In the genomic region with DNA sequence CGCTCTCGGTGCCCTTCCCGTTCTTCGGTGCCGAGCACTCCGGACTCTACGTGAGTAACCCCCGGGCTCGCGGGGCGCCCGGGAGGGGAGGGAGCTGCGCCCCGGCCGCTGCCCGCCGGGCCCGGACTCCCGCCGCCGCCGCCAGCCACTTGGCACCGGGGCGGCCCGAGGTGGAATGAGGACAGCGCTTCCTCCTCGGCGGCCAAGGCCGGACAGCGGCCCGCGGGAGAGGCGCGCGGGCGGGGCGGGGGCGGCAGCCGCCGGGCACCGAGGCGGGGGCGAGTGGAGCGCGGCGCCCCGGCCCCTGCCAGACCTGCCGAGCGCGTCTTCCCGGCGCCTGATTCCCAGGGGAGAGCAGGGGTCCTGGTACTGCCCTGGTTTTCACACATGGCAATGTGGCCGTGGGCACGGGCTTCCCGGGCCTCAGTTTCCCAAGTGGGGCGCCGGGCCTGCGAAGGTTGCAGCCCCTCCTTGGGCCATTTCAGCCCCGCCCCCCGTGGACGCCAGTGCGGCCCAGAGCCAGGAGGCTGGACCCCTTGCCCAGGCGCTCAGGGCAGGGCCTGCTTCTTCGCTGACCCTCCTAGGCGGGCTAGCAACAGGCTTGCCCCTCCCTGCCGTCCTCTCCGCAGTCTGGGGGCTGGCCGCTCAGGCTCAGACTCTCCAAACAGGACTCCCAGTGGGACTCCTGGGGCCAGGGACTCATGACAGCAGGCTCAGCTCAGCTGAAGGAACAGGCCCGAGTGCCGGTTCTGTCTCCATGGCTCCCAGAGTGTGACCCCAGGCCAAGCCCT, we compare ENCODE assay signal across 8 cellular contexts. TPM values are rescaled to one million over a fixed set of nuclear protein-coding genes. Genes with fewer than 3 reads are reported as not detected.
DNase-seq lines count a peak whose midpoint lies in the region; ATAC-seq lines count a peak whose summit lies in the region.

No MANE protein-coding gene starts in this region.

- peaks cover 2% of the 10 kb centered on the region for H3K9me3 ChIP-seq in aorta (ENCODE audit: control insufficient read depth, low read length)

- H3K27ac Mint-ChIP-seq in activated naive CD4-positive, alpha-beta T cell treated with anti-CD3 and anti-CD28 coated beads, Interleukin-2, amount 50 U/mL, for 24 hours: no peak overlapping the region
- no peak overlapping the region for H3K27ac Mint-ChIP-seq in effector memory CD8-positive, alpha-beta T cell

- peaks cover 10% of the 10 kb centered on the region for H3K27me3 Mint-ChIP-seq in activated naive CD4-positive, alpha-beta T cell treated with anti-CD3 and anti-CD28 coated beads, Interleukin-2, amount 50 U/mL, for 24 hours
- peaks cover 35 to 54% of the 10 kb centered on the region in 2 donors for H3K27me3 Mint-ChIP-seq in effector memory CD8-positive, alpha-beta T cell

- no peak for ATAC-seq in effector memory CD8-positive, alpha-beta T cell (replicated peaks)
- ATAC-seq in aorta (ENCODE audit: low FRiP score) (no peak), GM21737 (IDR thresholded peaks at IDR 0.05; ENCODE audit: unreplicated experiment) (no peak)

- WGBS in aorta, 2 donors: 3 to 5% methylated on average over 42 to 70 of the region's 70 CpGs

- intact Hi-C loops in aorta (cut with DNase I): loop anchor here in 1 of 2 donors (10.0 kb wide), 1 partner anchor 434 kb away; a partner anchor contains a TSS

- H3K4me3 Mint-ChIP-seq in activated naive CD4-positive, alpha-beta T cell treated with anti-CD3 and anti-CD28 coated beads, Interleukin-2, amount 50 U/mL, for 24 hours: peak overlapping the region; percentile 4
- H3K4me3 Mint-ChIP-seq in effector memory CD8-positive, alpha-beta T cell: peak overlapping the region; percentile 30 to 61

- H3K4me3 ChIP-seq in aorta (ENCODE audit: low read length in 2 of 2): peak overlapping the region; percentile 83

- H3K4me1 Mint-ChIP-seq in activated naive CD4-positive, alpha-beta T cell treated with anti-CD3 and anti-CD28 coated beads, Interleukin-2, amount 50 U/mL, for 24 hours: peaks cover 8% of the 10 kb centered on the region
- H3K4me1 Mint-ChIP-seq in effector memory CD8-positive, alpha-beta T cell (ENCODE audit: low read depth in 2 of 2): peaks cover 0 to 3% of the 10 kb centered on the region in 2 donors

- H3K36me3 ChIP-seq in aorta (ENCODE audit: control insufficient read depth in 1 of 2, insufficient read depth in 2 of 2, low read length in 1 of 2): peaks cover 0 to 11% of the 10 kb centered on the region in 2 donors

- no peaks in the 10 kb centered on the region for H3K9me3 Mint-ChIP-seq in activated naive CD4-positive, alpha-beta T cell treated with anti-CD3 and anti-CD28 coated beads, Interleukin-2, amount 50 U/mL, for 24 hours
- H3K9me3 Mint-ChIP-seq in effector memory CD8-positive, alpha-beta T cell: no peaks in the 10 kb centered on the region

- in situ Hi-C loops in ACHN (cut with HindIII; ENCODE audit: low pct_ligation_motif_present, low pct_unique_long_range_greater_than_20kb, low sequenced_read_pairs): no loop called here

- no peaks in the 10 kb centered on the region for H3K27me3 ChIP-seq in aorta (ENCODE audit: control insufficient read depth in 1 of 2, insufficient read depth in 2 of 2, low read length in 1 of 2)

- H3K36me3 Mint-ChIP-seq in activated naive CD4-positive, alpha-beta T cell treated with anti-CD3 and anti-CD28 coated beads, Interleukin-2, amount 50 U/mL, for 24 hours: peaks cover 4% of the 10 kb centered on the region
- peaks cover 3% of the 10 kb centered on the region for H3K36me3 Mint-ChIP-seq in effector memory CD8-positive, alpha-beta T cell (ENCODE audit: insufficient read depth)

- no peak for DNase-seq in activated naive CD4-positive, alpha-beta T cell (lab: John Stamatoyannopoulos, UW)
- no peak for DNase-seq in effector memory CD8-positive, alpha-beta T cell
- DNase-seq in mucosa of gallbladder (ENCODE audit: low spot score) (peak; percentile 12), aorta (peak in 1 of 2 donors; percentile 84), DMS 273 (lab: John Stamatoyannopoulos, UW; ENCODE audit: unreplicated experiment) (no peak), ACHN (no peak)

- peak overlapping the region in 1 of 2 donors; percentile 62 for H3K27ac ChIP-seq in aorta (ENCODE audit: low read depth in 1 of 2, low read length in 2 of 2)

- peaks cover 0 to 6% of the 10 kb centered on the region in 2 donors for H3K4me1 ChIP-seq in aorta (ENCODE audit: control insufficient read depth in 1 of 2, insufficient read depth in 2 of 2, low read length in 2 of 2)

RNA-seq across cellular contexts. Expression of a gene that starts 0.8 kb away (rescaled TPM):
- total RNA-seq in mucosa of gallbladder (40.9 TPM), aorta (100 to 1,000 TPM; 108 to 149 TPM)
- polyA plus RNA-seq in aorta: 10 to 100 TPM in 1 of 2 donors, 1 to 10 TPM in 1; 5.9 to 27.3 TPM
